Comparison of ENCODE assay signal across 9 cellular contexts in genomic region chr1:54377040-54377691, GRCh38. TPM values are rescaled to one million over a fixed set of nuclear protein-coding genes. Genes with fewer than 3 reads are reported as not detected.
DNase-seq lines count a peak whose midpoint lies in the region; ATAC-seq and TF ChIP-seq lines count a peak whose summit lies in the region.
"Had no signal": no experiment of that assay in that cellular context is flagged by ENCODE, and none has a peak within 500 bp of the region (broad histone marks: within the 10 kb centered on the region; RNA-seq: fewer than 3 reads in every experiment).

No MANE protein-coding gene starts in this region.

- no peak overlapping the region for H3K27ac ChIP-seq in CD4-positive, alpha-beta T cell (ENCODE audit: low read depth, low read length)

- no peaks in the 10 kb centered on the region for H3K9me3 Mint-ChIP-seq in CD4-positive, alpha-beta T cell
- H3K9me3 Mint-ChIP-seq in HFFc6 (no peaks in the 10 kb centered on the region), memory B cell (no peaks in the 10 kb centered on the region)
- H3K9me3 Mint-ChIP-seq in activated naive CD8-positive, alpha-beta T cell (ENCODE audit: low read depth): no peaks in the 10 kb centered on the region

- DNase-seq in CD4-positive, alpha-beta T cell: no peak
- DNase-seq in HFFc6 (peak; percentile 34), memory B cell (ENCODE audit: low spot score in 2 of 2) (no peak), activated gamma-delta T cell treated with Interleukin-2 at 50 U/mL for 16 hours (no peak), cerebellar nuclear complex (lab: John Stamatoyannopoulos, UW) (no peak), mesenteric fat pad (ENCODE audit: low spot score) (no peak)
- DNase-seq: DMS 273 treated with DMSO at 0.1 percent for 48 hours had no signal

- POLR2A ChIA-PET in CD4-positive, alpha-beta T cell (lab: Charles Lee): no interaction called here

- peaks cover 47% of the 10 kb centered on the region for H3K36me3 Mint-ChIP-seq in CD4-positive, alpha-beta T cell (ENCODE audit: low read depth)
- H3K36me3 Mint-ChIP-seq in HFFc6 (ENCODE audit: low read depth) (no peaks in the 10 kb centered on the region), memory B cell (no peaks in the 10 kb centered on the region)
- H3K36me3 Mint-ChIP-seq in activated naive CD8-positive, alpha-beta T cell: peaks cover 4% of the 10 kb centered on the region

- peaks cover 84% of the 10 kb centered on the region for H3K4me1 Mint-ChIP-seq in CD4-positive, alpha-beta T cell (ENCODE audit: low read depth)
- H3K4me1 Mint-ChIP-seq in HFFc6 (ENCODE audit: low read depth) (peaks cover 22% of the 10 kb centered on the region), memory B cell (peaks cover 37% of the 10 kb centered on the region)
- peaks cover 83% of the 10 kb centered on the region for H3K4me1 Mint-ChIP-seq in activated naive CD8-positive, alpha-beta T cell (ENCODE audit: low read depth)

- no peaks in the 10 kb centered on the region for H3K9me3 ChIP-seq in CD4-positive, alpha-beta T cell (ENCODE audit: control insufficient read depth, low read length)

- peak overlapping the region; percentile 47 for H3K4me3 Mint-ChIP-seq in CD4-positive, alpha-beta T cell
- H3K4me3 Mint-ChIP-seq in HFFc6: no peak overlapping the region
- peak overlapping the region; percentile 28 for H3K4me3 Mint-ChIP-seq in activated naive CD8-positive, alpha-beta T cell
- H3K4me3 Mint-ChIP-seq in memory B cell: peak overlapping the region; percentile 70

- CTCF ChIA-PET in CD4-positive, alpha-beta T cell (lab: Charles Lee): no interaction called here

- peak overlapping the region; percentile 74 for H3K27ac Mint-ChIP-seq in CD4-positive, alpha-beta T cell
- H3K27ac Mint-ChIP-seq in HFFc6 (peak overlapping the region; percentile 53; the same call in 1 of the 2 replicates), memory B cell (peak overlapping the region; percentile 95)
- H3K27ac Mint-ChIP-seq in activated naive CD8-positive, alpha-beta T cell: peak overlapping the region; percentile 64

- no peak for ATAC-seq in CD4-positive, alpha-beta T cell (ENCODE audit: poor library complexity)
- no peak for ATAC-seq in memory B cell (ENCODE audit: low read depth)
- no peak for ATAC-seq in HG03354 (IDR thresholded peaks at IDR 0.05; ENCODE audit: poor library complexity, severe bottlenecking, unreplicated experiment)

- H3K27me3 ChIP-seq in CD4-positive, alpha-beta T cell (ENCODE audit: control insufficient read depth, insufficient read depth, low read length): no peaks in the 10 kb centered on the region

- no peaks in the 10 kb centered on the region for H3K27me3 Mint-ChIP-seq in CD4-positive, alpha-beta T cell
- no peaks in the 10 kb centered on the region; the same call in 1 of the 2 replicates for H3K27me3 Mint-ChIP-seq in HFFc6 (ENCODE audit: insufficient read depth)
- no peaks in the 10 kb centered on the region for H3K27me3 Mint-ChIP-seq in activated naive CD8-positive, alpha-beta T cell
- no peaks in the 10 kb centered on the region for H3K27me3 Mint-ChIP-seq in memory B cell

- intact Hi-C loops in CD4-positive, alpha-beta T cell (cut with DNase I, micrococcal nuclease): no loop called here

- TF ChIP-seq CTCF in CD4-positive, alpha-beta T cell (IDR thresholded peaks at IDR 0.05): no peak
- no peak for TF ChIP-seq CTCF in HFFc6 (IDR thresholded peaks at IDR 0.05)

RNA-seq across cellular contexts. Expression of gene SSBP3, which starts 29.0 kb away (rescaled TPM):
- total RNA-seq in CD4-positive, alpha-beta T cell: 10 to 100 TPM; 50.6 to 52.4 TPM
- 10 to 100 TPM; 42.3 to 72.2 (median 58.1) TPM for total RNA-seq in HFFc6 (2021; fragmentation: NEBNext Ultra II Directional; extraction: Animal tissue kit (Norgen Biotek cat#: 25700))
- 41.1 TPM for total RNA-seq in mesenteric fat pad
